In the genomic region with DNA sequence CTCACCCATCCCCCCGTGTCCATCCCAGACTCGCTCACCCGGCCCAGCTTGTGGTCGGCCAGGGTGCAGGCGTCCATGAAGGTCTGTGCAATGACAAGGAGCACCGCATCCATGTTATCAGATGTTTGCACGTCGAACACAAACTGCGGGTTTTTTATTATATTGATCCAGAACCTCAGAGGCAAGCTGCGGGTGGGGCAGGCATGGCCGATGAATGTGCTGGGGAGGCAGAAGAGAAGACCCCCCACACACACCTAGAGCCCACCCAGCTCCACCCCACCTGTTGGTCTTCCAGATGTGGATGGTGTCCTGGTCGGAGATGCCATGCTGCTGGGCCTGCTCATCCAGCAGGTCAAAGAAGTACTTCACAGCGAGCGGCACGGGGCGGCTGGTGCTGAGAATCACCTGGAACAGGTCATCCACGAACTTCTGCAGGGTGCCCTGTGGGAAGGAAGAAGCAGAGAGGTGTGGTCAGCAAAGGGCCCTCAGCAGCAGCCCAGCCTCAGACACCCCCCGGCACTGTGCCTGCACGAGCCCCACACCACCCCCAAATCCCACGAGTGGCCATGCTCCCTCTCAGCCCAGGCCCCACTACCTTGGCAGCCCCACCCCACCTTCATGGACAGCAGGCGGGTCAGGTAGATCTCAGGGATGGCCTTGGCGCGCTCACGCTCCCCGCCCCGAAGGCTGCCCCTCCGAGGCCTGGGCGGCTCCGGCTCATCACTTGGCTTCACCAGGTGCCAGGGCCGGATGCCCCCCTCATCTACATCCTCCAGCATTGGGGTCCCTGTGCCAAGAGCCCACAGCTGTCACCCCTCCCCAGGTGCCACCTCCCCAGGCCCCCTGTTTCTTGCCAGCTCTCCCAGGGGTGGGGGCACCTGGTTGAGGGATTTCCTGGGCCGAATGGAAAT, we compare ENCODE assay signal across 17 cellular contexts. TPM values are rescaled to one million over a fixed set of nuclear protein-coding genes. Genes with fewer than 3 reads are reported as not detected.
DNase-seq lines count a peak whose midpoint lies in the region; ATAC-seq, FAIRE-seq and TF ChIP-seq lines count a peak whose summit lies in the region.
"Had no signal": no experiment of that assay in that cellular context is flagged by ENCODE, and none has a peak within 500 bp of the region (broad histone marks: within the 10 kb centered on the region; RNA-seq: fewer than 3 reads in every experiment).

No MANE protein-coding gene starts in this region.

- DNase-seq in 8988T: peak; percentile 11
- peak; percentile 26 for DNase-seq in GM13976 (ENCODE audit: low spot score)
- no peak for DNase-seq in endothelial cell of umbilical vein (ENCODE audit: low read depth, low spot score)
- DNase-seq in osteoblast (ENCODE audit: insufficient read length, low spot score, missing footprints): peak; percentile 73
- no peak for DNase-seq in activated CD8-positive, alpha-beta T cell treated with anti-CD3 and anti-CD28 coated beads for 36 hours
- no peak for DNase-seq in DMS153 treated with DMSO at 0.1 percent for 48 hours (lab: John Stamatoyannopoulos, UW; ENCODE audit: unreplicated experiment)
- DNase-seq in NCI-H1092 (lab: John Stamatoyannopoulos, UW): no peak
- DNase-seq in central memory CD4-positive, alpha-beta T cell: no peak
- DNase-seq: NCI-H2081 treated with DMSO at 0.1 percent for 48 hours; NK-92 treated with Interleukin-12 subunit alpha and Interleukin-12 subunit beta, amount 100 ng/mL, for 24 hours; retina had no signal

- no peak overlapping the region for H3K9ac ChIP-seq in endothelial cell of umbilical vein (replicated peaks; ENCODE audit: extremely low read depth, insufficient read depth, low read length)

- in situ Hi-C loops in GM13976 (cut with MboI; ENCODE audit: low sequenced_read_pairs, unreplicated experiment): no loop called here

- H3K27me3 Mint-ChIP-seq in activated CD8-positive, alpha-beta T cell treated with anti-CD3 and anti-CD28 coated beads for 36 hours: no peaks in the 10 kb centered on the region
- H3K27me3 Mint-ChIP-seq: stimulated activated naive CD8-positive, alpha-beta T cell treated with anti-CD3 and anti-CD28 coated beads, Interleukin-15, Interleukin-2, amounts not matched to agents 100 ng/mL and 50 ng/mL, for 24 hours had no signal

- no peak overlapping the region for H2AFZ ChIP-seq in endothelial cell of umbilical vein (ENCODE audit: low read depth, low read length)
- H2AFZ ChIP-seq in osteoblast (ENCODE audit: low read length): no peak overlapping the region

- no peaks in the 10 kb centered on the region for H3K4me1 Mint-ChIP-seq in activated CD8-positive, alpha-beta T cell treated with anti-CD3 and anti-CD28 coated beads for 36 hours (ENCODE audit: low read depth)

- H3K9me3 ChIP-seq in endothelial cell of umbilical vein (replicated peaks; ENCODE audit: control insufficient read depth, insufficient read depth, low read length) (no peaks in the 10 kb centered on the region), osteoblast (ENCODE audit: low read depth, low read length) (no peaks in the 10 kb centered on the region)
- H3K9me3 ChIP-seq: BLaER1 treated with 17β-estradiol and CSF1 and Interleukin-3, amounts not matched to agents 10 nM and 100 nM had no signal

- no peak for ATAC-seq in activated CD8-positive, alpha-beta T cell treated with anti-CD3 and anti-CD28 coated beads for 36 hours

- no peaks in the 10 kb centered on the region for H3K36me3 Mint-ChIP-seq in activated CD8-positive, alpha-beta T cell treated with anti-CD3 and anti-CD28 coated beads for 36 hours (ENCODE audit: low read depth)

- POLR2A ChIA-PET in endothelial cell of umbilical vein (lab: Charles Lee): interaction anchor here (0.5 kb wide), 1 partner anchor 48 kb away, joined by 3 read pairs; no protein-coding TSS in a partner anchor
- POLR2A ChIA-PET in activated CD8-positive, alpha-beta T cell treated with anti-CD3 and anti-CD28 coated beads for 36 hours (lab: Charles Lee): no interaction called here

- H3K27me3 ChIP-seq in endothelial cell of umbilical vein (ENCODE audit: control insufficient read depth in 2 of 2, insufficient read depth in 2 of 2, low read length in 2 of 2): no peaks in the 10 kb centered on the region
- no peaks in the 10 kb centered on the region for H3K27me3 ChIP-seq in osteoblast (ENCODE audit: insufficient read depth, low read length)
- H3K27me3 ChIP-seq: BLaER1 treated with 17β-estradiol and CSF1 and Interleukin-3, amounts not matched to agents 10 nM and 100 nM; cardiac muscle cell had no signal

- H4K20me1 ChIP-seq in endothelial cell of umbilical vein (replicated peaks; ENCODE audit: control insufficient read depth, extremely low read depth, insufficient read depth, low read length): no peaks in the 10 kb centered on the region
- no peaks in the 10 kb centered on the region for H4K20me1 ChIP-seq in osteoblast (ENCODE audit: insufficient read depth, low read length)

- H3K27ac ChIP-seq in endothelial cell of umbilical vein (ENCODE audit: insufficient read depth, low read depth, low read length): no peak overlapping the region
- no peak overlapping the region for H3K27ac ChIP-seq in osteoblast (ENCODE audit: low read depth, low read length)
- H3K27ac ChIP-seq: BLaER1 treated with 17β-estradiol and CSF1 and Interleukin-3, amounts not matched to agents 10 nM and 100 nM; cardiac muscle cell; SK-N-MC had no signal

- H3K4me3 ChIP-seq in endothelial cell of umbilical vein (replicated peaks in 1 of 3; ENCODE audit: insufficient read depth in 1 of 3, low read depth in 1 of 3, low read length in 3 of 3): no peak overlapping the region
- H3K4me3 ChIP-seq in osteoblast (ENCODE audit: insufficient read depth, low read length): no peak overlapping the region
- H3K4me3 ChIP-seq: BLaER1 treated with 17β-estradiol and CSF1 and Interleukin-3, amounts not matched to agents 10 nM and 100 nM; cardiac muscle cell; SK-N-MC had no signal

- H3K4me1 ChIP-seq in endothelial cell of umbilical vein (ENCODE audit: control insufficient read depth, extremely low read depth, insufficient read depth, low read length) (no peaks in the 10 kb centered on the region), osteoblast (ENCODE audit: insufficient read depth, low read length) (no peaks in the 10 kb centered on the region)
- H3K4me1 ChIP-seq: BLaER1 treated with 17β-estradiol and CSF1 and Interleukin-3, amounts not matched to agents 10 nM and 100 nM had no signal

- intact Hi-C loops in endothelial cell of umbilical vein (cut with micrococcal nuclease): no loop called here
- intact Hi-C loops in activated CD8-positive, alpha-beta T cell treated with anti-CD3 and anti-CD28 coated beads for 36 hours (cut with micrococcal nuclease): no loop called here

- BruUV-seq in endothelial cell of umbilical vein (replicated peaks; lab: Mats Ljungman, UMichigan): TSS peak; percentile 19

- no peak overlapping the region for H3K27ac Mint-ChIP-seq in activated CD8-positive, alpha-beta T cell treated with anti-CD3 and anti-CD28 coated beads for 36 hours
- H3K27ac Mint-ChIP-seq: activated T-helper 2 cell treated with anti-CD3 and anti-CD28 coated beads, Interferon-gamma antibody, Interleukin-2, Interleukin-4, amounts not matched to agents 10 μg/mL and 5 μg/mL and 100 μg/mL, durations not matched to agents 14 hours and 24 hours and 36 hours; stimulated activated naive CD8-positive, alpha-beta T cell treated with anti-CD3 and anti-CD28 coated beads, Interleukin-15, Interleukin-2, amounts not matched to agents 100 ng/mL and 50 ng/mL, for 24 hours had no signal

- H3K79me2 ChIP-seq in endothelial cell of umbilical vein (ENCODE audit: control insufficient read depth, insufficient read depth, low read length): no peaks in the 10 kb centered on the region
- no peaks in the 10 kb centered on the region for H3K79me2 ChIP-seq in osteoblast (ENCODE audit: insufficient read depth, low read length)

- CTCF ChIA-PET in endothelial cell of umbilical vein (lab: Charles Lee): interaction anchor here (0.8 to 12.6 kb wide), 4 partner anchors 9 to 27 kb away, joined by 3 to 716 read pairs (median 4); no protein-coding TSS in a partner anchor
- CTCF ChIA-PET in activated CD8-positive, alpha-beta T cell treated with anti-CD3 and anti-CD28 coated beads for 36 hours (lab: Charles Lee): interaction anchor here (4.5 to 12.8 kb wide), 2 partner anchors 9 to 25 kb away, joined by 23 to 312 read pairs; no protein-coding TSS in a partner anchor

- no peak overlapping the region for H3K4me3 Mint-ChIP-seq in activated CD8-positive, alpha-beta T cell treated with anti-CD3 and anti-CD28 coated beads for 36 hours
- H3K4me3 Mint-ChIP-seq: stimulated activated naive CD8-positive, alpha-beta T cell treated with anti-CD3 and anti-CD28 coated beads, Interleukin-15, Interleukin-2, amounts not matched to agents 100 ng/mL and 50 ng/mL, for 24 hours had no signal

- peaks cover 0 to 35% of the 10 kb centered on the region in 2 experiments for H3K36me3 ChIP-seq in endothelial cell of umbilical vein (ENCODE audit: control insufficient read depth in 2 of 2, extremely low read depth in 1 of 2, insufficient read depth in 2 of 2, low read length in 2 of 2)
- H3K36me3 ChIP-seq in osteoblast (ENCODE audit: insufficient read depth, low read length): no peaks in the 10 kb centered on the region

- no peaks in the 10 kb centered on the region for H3K9me3 Mint-ChIP-seq in activated CD8-positive, alpha-beta T cell treated with anti-CD3 and anti-CD28 coated beads for 36 hours
- H3K9me3 Mint-ChIP-seq: activated T-helper 2 cell treated with anti-CD3 and anti-CD28 coated beads, Interferon-gamma antibody, Interleukin-2, Interleukin-4, amounts not matched to agents 10 μg/mL and 5 μg/mL and 100 μg/mL, durations not matched to agents 14 hours and 24 hours and 36 hours; stimulated activated naive CD8-positive, alpha-beta T cell treated with anti-CD3 and anti-CD28 coated beads, Interleukin-15, Interleukin-2, amounts not matched to agents 100 ng/mL and 50 ng/mL, for 24 hours had no signal

- no peak for FAIRE-seq in endothelial cell of umbilical vein (lab: Jason Lieb, UNC)

- TF ChIP-seq POLR2A in endothelial cell of umbilical vein (IDR thresholded peaks at IDR 0.05; ENCODE audit: low read depth, low read length): no peak

- H3K4me2 ChIP-seq in endothelial cell of umbilical vein (ENCODE audit: insufficient read depth, low read length) (no peak overlapping the region), osteoblast (ENCODE audit: insufficient read depth, low read length) (no peak overlapping the region)
- H3K4me2 ChIP-seq: BLaER1 treated with 17β-estradiol and CSF1 and Interleukin-3, amounts not matched to agents 10 nM and 100 nM had no signal

- dilution Hi-C loops in endothelial cell of umbilical vein (cut with MboI; ENCODE audit: extremely low pct_ligation_motif_present, low sequenced_read_pairs): no loop called here

- TF ChIP-seq CTCF in GM13976 (IDR thresholded peaks at IDR 0.05; ENCODE audit: borderline replicate concordance, control extremely low read depth, extremely low read depth, insufficient read depth, missing control alignments): no peak
- no peak for TF ChIP-seq CTCF in endothelial cell of umbilical vein (IDR thresholded peaks at IDR 0.05; ENCODE audit: extremely low read depth in 1 of 2, insufficient read depth in 1 of 2, low read depth in 1 of 2, low read length in 2 of 2)
- TF ChIP-seq CTCF in osteoblast (IDR thresholded peaks at IDR 0.05; ENCODE audit: extremely low read depth, low read depth, low read length): no peak
- no peak for TF ChIP-seq CTCF in activated CD8-positive, alpha-beta T cell treated with anti-CD3 and anti-CD28 coated beads for 36 hours (IDR thresholded peaks at IDR 0.05)

- no peaks in the 10 kb centered on the region for H3K9me1 ChIP-seq in endothelial cell of umbilical vein (replicated peaks; ENCODE audit: control insufficient read depth, extremely low read depth, insufficient read depth, low read length)

RNA-seq across cellular contexts. Expression of a gene that starts 20.3 kb away (rescaled TPM):
- total RNA-seq in endothelial cell of umbilical vein (43.0 and 43.1 TPM in 2 replicates), osteoblast (23.3 and 33.7 TPM in 2 replicates)
- polyA plus RNA-seq in endothelial cell of umbilical vein: 45.2 and 47.5 TPM in 2 replicates
- polyA plus RNA-seq in endothelial cell of umbilical vein (2011; cell fraction: cytosol; rRNA removed): 18.3 and 23.0 TPM in 2 replicates
- polyA plus RNA-seq in endothelial cell of umbilical vein (2011; cell fraction: nucleus; rRNA removed): 262 and 302 TPM in 2 replicates
- 25.8 and 32.9 TPM in 2 replicates for polyA plus RNA-seq in endothelial cell of umbilical vein (2012)
- polyA minus RNA-seq in endothelial cell of umbilical vein: 52.5 and 60.1 TPM in 2 replicates
- 27.2 TPM for polyA minus RNA-seq in endothelial cell of umbilical vein (2011; cell fraction: cytosol; rRNA and poly(A)+ RNA removed)
- 66.9 and 99.7 TPM in 2 replicates for polyA minus RNA-seq in endothelial cell of umbilical vein (2011; cell fraction: nucleus; rRNA and poly(A)+ RNA removed)
- total RNA-seq in activated CD8-positive, alpha-beta T cell treated with anti-CD3 and anti-CD28 coated beads for 36 hours: 1 to 10 TPM; 3.7 TPM

RNA-seq across cellular contexts. Expression of a gene that starts 30.4 kb away (rescaled TPM):
- 9.8 and 11.2 TPM in 2 replicates for total RNA-seq in endothelial cell of umbilical vein
- polyA plus RNA-seq in endothelial cell of umbilical vein: 10.1 and 11.3 TPM in 2 replicates
- 12.5 TPM in 2 replicates for polyA plus RNA-seq in endothelial cell of umbilical vein (2011; cell fraction: cytosol; rRNA removed)
- polyA plus RNA-seq in endothelial cell of umbilical vein (2011; cell fraction: nucleus; rRNA removed): 5.2 and 5.5 TPM in 2 replicates
- 8.8 and 11.8 TPM in 2 replicates for polyA plus RNA-seq in endothelial cell of umbilical vein (2012)
- 6.5 and 7.6 TPM in 2 replicates for polyA minus RNA-seq in endothelial cell of umbilical vein
- polyA minus RNA-seq in endothelial cell of umbilical vein (2011; cell fraction: cytosol; rRNA and poly(A)+ RNA removed): 8.0 TPM
- 0.48 and 1.7 TPM in 2 replicates for polyA minus RNA-seq in endothelial cell of umbilical vein (2011; cell fraction: nucleus; rRNA and poly(A)+ RNA removed)
- total RNA-seq in osteoblast: 13.3 and 17.4 TPM in 2 replicates
- 10 to 100 TPM; 25.3 to 28.3 TPM for total RNA-seq in activated CD8-positive, alpha-beta T cell treated with anti-CD3 and anti-CD28 coated beads for 36 hours

RNA-seq across cellular contexts. Expression of a gene that starts 30.5 kb away (rescaled TPM):
- total RNA-seq in endothelial cell of umbilical vein (306 and 332 TPM in 2 replicates), osteoblast (128 and 135 TPM in 2 replicates)
- 73.0 and 137 TPM in 2 replicates for polyA plus RNA-seq in endothelial cell of umbilical vein
- 341 and 475 TPM in 2 replicates for polyA plus RNA-seq in endothelial cell of umbilical vein (2011; cell fraction: cytosol; rRNA removed)
- polyA plus RNA-seq in endothelial cell of umbilical vein (2011; cell fraction: nucleus; rRNA removed): 95.0 and 136 TPM in 2 replicates
- polyA plus RNA-seq in endothelial cell of umbilical vein (2012): 427 and 444 TPM in 2 replicates
- 14.0 and 15.7 TPM in 2 replicates for polyA minus RNA-seq in endothelial cell of umbilical vein
- polyA minus RNA-seq in endothelial cell of umbilical vein (2011; cell fraction: cytosol; rRNA and poly(A)+ RNA removed): 37.3 TPM
- polyA minus RNA-seq in endothelial cell of umbilical vein (2011; cell fraction: nucleus; rRNA and poly(A)+ RNA removed): 14.8 and 17.1 TPM in 2 replicates
- total RNA-seq in activated CD8-positive, alpha-beta T cell treated with anti-CD3 and anti-CD28 coated beads for 36 hours: 100 to 1,000 TPM; 312 to 334 TPM

RNA-seq across cellular contexts. Expression of a gene that starts 37.0 kb away (rescaled TPM):
- total RNA-seq in endothelial cell of umbilical vein (12.6 and 14.7 TPM in 2 replicates), osteoblast (5.0 and 5.1 TPM in 2 replicates)
- 10.6 and 13.0 TPM in 2 replicates for polyA plus RNA-seq in endothelial cell of umbilical vein
- polyA plus RNA-seq in endothelial cell of umbilical vein (2011; cell fraction: cytosol; rRNA removed): 10.1 and 10.5 TPM in 2 replicates
- polyA plus RNA-seq in endothelial cell of umbilical vein (2011; cell fraction: nucleus; rRNA removed): 20.9 and 22.8 TPM in 2 replicates
- 8.6 and 8.9 TPM in 2 replicates for polyA plus RNA-seq in endothelial cell of umbilical vein (2012)
- 11.8 and 11.9 TPM in 2 replicates for polyA minus RNA-seq in endothelial cell of umbilical vein
- polyA minus RNA-seq in endothelial cell of umbilical vein (2011; cell fraction: cytosol; rRNA and poly(A)+ RNA removed): 15.4 TPM
- 7.6 and 11.9 TPM in 2 replicates for polyA minus RNA-seq in endothelial cell of umbilical vein (2011; cell fraction: nucleus; rRNA and poly(A)+ RNA removed)
- 10 to 100 TPM; 12.4 to 15.0 TPM for total RNA-seq in activated CD8-positive, alpha-beta T cell treated with anti-CD3 and anti-CD28 coated beads for 36 hours

RNA-seq across cellular contexts. Expression of a gene that starts 37.5 kb away (rescaled TPM):
- total RNA-seq in endothelial cell of umbilical vein (not detected in 2 replicates), osteoblast (not detected in 2 replicates)
- not detected in 2 replicates for polyA plus RNA-seq in endothelial cell of umbilical vein
- not detected in 2 replicates for polyA plus RNA-seq in endothelial cell of umbilical vein (2011; cell fraction: cytosol; rRNA removed)
- polyA plus RNA-seq in endothelial cell of umbilical vein (2011; cell fraction: nucleus; rRNA removed): 0.13 and 0.32 TPM in 2 replicates
- not detected in 2 replicates for polyA plus RNA-seq in endothelial cell of umbilical vein (2012)
- polyA minus RNA-seq in endothelial cell of umbilical vein: not detected in 2 replicates
- polyA minus RNA-seq in endothelial cell of umbilical vein (2011; cell fraction: cytosol; rRNA and poly(A)+ RNA removed): not detected
- not detected in 2 replicates for polyA minus RNA-seq in endothelial cell of umbilical vein (2011; cell fraction: nucleus; rRNA and poly(A)+ RNA removed)
- total RNA-seq in activated CD8-positive, alpha-beta T cell treated with anti-CD3 and anti-CD28 coated beads for 36 hours: not detected
- total RNA-seq: activated T-helper 2 cell treated with anti-CD3 and anti-CD28 coated beads, Interferon-gamma antibody, Interleukin-2, Interleukin-4, amounts not matched to agents 10 μg/mL and 5 μg/mL and 100 μg/mL, durations not matched to agents 14 hours and 24 hours and 36 hours; M059J had no signal

Comparison
In these comparisons a context has a peak if more than half of its experiments do, and no peak if none do; other contexts are left out.
1. DNase-seq: peak in 8988T (single experiment), GM13976 (single experiment) and osteoblast (single experiment); none in endothelial cell of umbilical vein (single experiment), activated CD8-positive, alpha-beta T cell treated with anti-CD3 and anti-CD28 coated beads for 36 hours (single experiment), DMS153 treated with DMSO at 0.1 percent for 48 hours (single experiment), NCI-H1092 (single experiment) and central memory CD4-positive, alpha-beta T cell (single experiment).